In genomic region chr6:138821519-138821918, GRCh38 we compare ENCODE assay signal across 29 cellular contexts. TPM values are rescaled to one million over a fixed set of nuclear protein-coding genes. Genes with fewer than 3 reads are reported as not detected.
DNase-seq lines count a peak whose midpoint lies in the region; ATAC-seq and TF ChIP-seq lines count a peak whose summit lies in the region.
"Had no signal": no experiment of that assay in that cellular context is flagged by ENCODE, and none has a peak within 500 bp of the region (broad histone marks: within the 10 kb centered on the region; RNA-seq: fewer than 3 reads in every experiment).

No MANE protein-coding gene starts in this region.

- H3K27me3 Mint-ChIP-seq in MCF 10A (ENCODE audit: insufficient read depth, unreplicated experiment) = no peaks in the 10 kb centered on the region
- no peaks in the 10 kb centered on the region for H3K27me3 Mint-ChIP-seq in type B pancreatic cell
- H3K27me3 Mint-ChIP-seq: activated CD4-positive, alpha-beta T cell treated with anti-CD3 and anti-CD28 coated beads, Interleukin-2, amount 10 ng/mL, durations not matched to agents 7 days and 5 days; activated CD8-positive, alpha-beta memory T cell treated with anti-CD3 and anti-CD28 coated beads, Interleukin-2, amount 10 ng/mL, durations not matched to agents 7 days and 5 days; activated naive CD8-positive, alpha-beta T cell treated with anti-CD3 and anti-CD28 coated beads, Interleukin-2, amount 50 U/mL, for 24 hours had no signal

- POLR2A ChIA-PET in MCF 10A (lab: Yijun Ruan, JAX) = interaction anchor here (1.5 kb wide), 1 partner anchor 165 kb away, joined by 3 read pairs; no protein-coding TSS in a partner anchor

- 88% methylated on average over 4 of the region's 4 CpGs for WGBS in mammary epithelial cell (ENCODE audit: low coverage, missing lambda C conversion rate)

- BruUV-seq in mammary epithelial cell (replicated peaks; lab: Mats Ljungman, UMichigan) = no TSS peak
- BruUV-seq in MCF 10A (replicated peaks; lab: Mats Ljungman, UMichigan) = no TSS peak

- no peak overlapping the region for H3K9ac ChIP-seq in mammary epithelial cell (ENCODE audit: insufficient read depth, low read length)

- dilution Hi-C loops in mammary epithelial cell (cut with HindIII; ENCODE audit: low sequenced_read_pairs) = no loop called here

- H3K9me3 ChIP-seq in mammary epithelial cell (replicated peaks; ENCODE audit: insufficient read depth, low read length) = no peaks in the 10 kb centered on the region
- H3K9me3 ChIP-seq: MG63, mucosa of descending colon, tibial nerve had no signal

- H3K4me3 Mint-ChIP-seq in MCF 10A (ENCODE audit: unreplicated experiment) (no peak overlapping the region), type B pancreatic cell (no peak overlapping the region)
- H3K4me3 Mint-ChIP-seq: activated CD4-positive, alpha-beta T cell treated with anti-CD3 and anti-CD28 coated beads, Interleukin-2, amount 10 ng/mL, durations not matched to agents 7 days and 5 days; activated CD8-positive, alpha-beta memory T cell treated with anti-CD3 and anti-CD28 coated beads, Interleukin-2, amount 10 ng/mL, durations not matched to agents 7 days and 5 days; activated naive CD8-positive, alpha-beta T cell treated with anti-CD3 and anti-CD28 coated beads, Interleukin-2, amount 50 U/mL, for 24 hours; natural killer cell had no signal

- in situ Hi-C loops in mammary epithelial cell (cut with MboI; ENCODE audit: low sequenced_read_pairs in 2 of 2) = no loop called here

- peak overlapping the region; percentile 47 for H3K27ac ChIP-seq in mammary epithelial cell (ENCODE audit: insufficient read depth, low read depth, low read length)
- H3K27ac ChIP-seq: C4-2B, coronary artery, tibial nerve, WERI-Rb-1 had no signal

- H3K36me3 Mint-ChIP-seq in MCF 10A (ENCODE audit: insufficient read depth, unreplicated experiment) = no peaks in the 10 kb centered on the region
- H3K36me3 Mint-ChIP-seq in type B pancreatic cell = peaks cover 3% of the 10 kb centered on the region
- H3K36me3 Mint-ChIP-seq: activated CD8-positive, alpha-beta memory T cell treated with anti-CD3 and anti-CD28 coated beads, Interleukin-2, amount 10 ng/mL, durations not matched to agents 7 days and 5 days; natural killer cell had no signal

- peak overlapping the region; percentile 76 for H2AFZ ChIP-seq in mammary epithelial cell (ENCODE audit: low read depth, low read length)

- CTCF ChIA-PET in mammary epithelial cell (lab: Charles Lee; ENCODE audit: low non-redundant PET) = no interaction called here
- CTCF ChIA-PET in MCF 10A (lab: Yijun Ruan, JAX) = interaction anchor here (0.9 to 1.3 kb wide), 2 partner anchors 168 to 543 kb away, joined by 4 to 5 read pairs; no protein-coding TSS in a partner anchor

- ATAC-seq in GM19351 (IDR thresholded peaks at IDR 0.05; ENCODE audit: unreplicated experiment) (peak; percentile 18), GM19328 (IDR thresholded peaks at IDR 0.05; ENCODE audit: unreplicated experiment) (no peak)
- ATAC-seq: activated CD8-positive, alpha-beta memory T cell treated with anti-CD3 and anti-CD28 coated beads, Interleukin-2, amount 10 ng/mL, durations not matched to agents 7 days and 5 days; activated naive CD8-positive, alpha-beta T cell treated with anti-CD3 and anti-CD28 coated beads, Interleukin-2, amount 50 U/mL, for 24 hours; mucosa of descending colon; natural killer cell had no signal

- no peaks in the 10 kb centered on the region for H3K36me3 ChIP-seq in mammary epithelial cell (ENCODE audit: insufficient read depth, low read length)
- H3K36me3 ChIP-seq: MG63, tibial nerve, WERI-Rb-1 had no signal

- H3K4me2 ChIP-seq in mammary epithelial cell (ENCODE audit: insufficient read depth, low read depth, low read length) = no peak overlapping the region

- peaks cover 10% of the 10 kb centered on the region for H3K4me1 Mint-ChIP-seq in MCF 10A (ENCODE audit: insufficient read depth, unreplicated experiment)
- H3K4me1 Mint-ChIP-seq in type B pancreatic cell (ENCODE audit: unreplicated experiment) = peaks cover 17% of the 10 kb centered on the region
- H3K4me1 Mint-ChIP-seq: natural killer cell had no signal

- no peaks in the 10 kb centered on the region for H4K20me1 ChIP-seq in mammary epithelial cell (ENCODE audit: insufficient read depth, low read length)

- TF ChIP-seq CTCF in mammary epithelial cell (conservative IDR thresholded peaks at IDR 0.05 in 1 of 2, IDR thresholded peaks at IDR 0.05 in 1 of 2; ENCODE audit: extremely low read depth in 1 of 2, insufficient read depth in 1 of 2, low read depth in 1 of 2, low read length in 2 of 2) (no peak), MCF 10A (IDR thresholded peaks at IDR 0.05; ENCODE audit: unreplicated experiment) (no peak), type B pancreatic cell (conservative IDR thresholded peaks at IDR 0.05) (no peak)

- H3K4me1 ChIP-seq in mammary epithelial cell (ENCODE audit: insufficient read depth, low read length) = peaks cover 35% of the 10 kb centered on the region
- H3K4me1 ChIP-seq: tibial nerve had no signal

- H3K27me3 ChIP-seq in mammary epithelial cell (ENCODE audit: insufficient read depth, low read length) = no peaks in the 10 kb centered on the region
- H3K27me3 ChIP-seq: MG63, tibial nerve had no signal

- no peak overlapping the region for H3K4me3 ChIP-seq in mammary epithelial cell (replicated peaks in 1 of 3; ENCODE audit: insufficient read depth in 1 of 3, low read depth in 2 of 3, low read length in 3 of 3)
- H3K4me3 ChIP-seq: coronary artery, lung, MG63, mucosa of descending colon, tibial nerve had no signal

- no peaks in the 10 kb centered on the region for H3K79me2 ChIP-seq in mammary epithelial cell (ENCODE audit: insufficient read depth, low read length)

- no peak for DNase-seq in mammary epithelial cell
- DNase-seq in MCF 10A (ENCODE audit: unreplicated experiment) = no peak
- DNase-seq in NCI-H748 treated with DMSO at 0.1 percent for 48 hours (lab: John Stamatoyannopoulos, UW) = peak; percentile 86
- no peak for DNase-seq in type B pancreatic cell (ENCODE audit: extremely low spot score, unreplicated experiment)
- DNase-seq in Ammon's horn (ENCODE audit: low spot score) = no peak
- DNase-seq: activated CD4-positive, alpha-beta T cell treated with anti-CD3 and anti-CD28 coated beads, Interleukin-2, amount 10 ng/mL, durations not matched to agents 7 days and 5 days; activated CD8-positive, alpha-beta memory T cell treated with anti-CD3 and anti-CD28 coated beads, Interleukin-2, amount 10 ng/mL, durations not matched to agents 7 days and 5 days; activated naive CD4-positive, alpha-beta T cell; activated naive CD8-positive, alpha-beta T cell treated with anti-CD3 and anti-CD28 coated beads, Interleukin-2, amount 50 U/mL, for 24 hours; activated T-cell treated with anti-CD3 and anti-CD28 coated beads, Interleukin-2, amount 50 U/mL, for 48 hours; COR-L47; effector CD8-positive, alpha-beta T cell; hippocampal formation; KBM-7; MG63; mucosa of descending colon; natural killer cell; NCI-H1105 treated with DMSO at 0.1 percent for 48 hours; NCI-H446 treated with DMSO at 0.1 percent for 48 hours; stimulated activated CD4-positive, alpha-beta T cell treated with anti-CD3 and anti-CD28 coated beads, Interleukin-4, amount 100 ng/mL, for 24 hours; T-helper 9 cell; WERI-Rb-1 had no signal

- H3K27ac Mint-ChIP-seq in MCF 10A (ENCODE audit: low read depth, unreplicated experiment) (no peak overlapping the region), type B pancreatic cell (peak overlapping the region; percentile 97)
- H3K27ac Mint-ChIP-seq: activated CD4-positive, alpha-beta T cell treated with anti-CD3 and anti-CD28 coated beads, Interleukin-2, amount 10 ng/mL, durations not matched to agents 7 days and 5 days; activated CD8-positive, alpha-beta memory T cell treated with anti-CD3 and anti-CD28 coated beads, Interleukin-2, amount 10 ng/mL, durations not matched to agents 7 days and 5 days; activated naive CD8-positive, alpha-beta T cell treated with anti-CD3 and anti-CD28 coated beads, Interleukin-2, amount 50 U/mL, for 24 hours; natural killer cell had no signal

- intact Hi-C loops in mammary epithelial cell (cut with micrococcal nuclease) = no loop called here
- intact Hi-C loops in MCF 10A (cut with micrococcal nuclease) = no loop called here

- H3K9me3 Mint-ChIP-seq in MCF 10A (ENCODE audit: unreplicated experiment) = no peaks in the 10 kb centered on the region
- peaks cover 5% of the 10 kb centered on the region for H3K9me3 Mint-ChIP-seq in type B pancreatic cell
- H3K9me3 Mint-ChIP-seq: activated CD4-positive, alpha-beta T cell treated with anti-CD3 and anti-CD28 coated beads, Interleukin-2, amount 10 ng/mL, durations not matched to agents 7 days and 5 days; activated naive CD8-positive, alpha-beta T cell treated with anti-CD3 and anti-CD28 coated beads, Interleukin-2, amount 50 U/mL, for 24 hours; natural killer cell had no signal

RNA-seq across cellular contexts. Expression of gene ECT2L, which starts 25.6 kb away (rescaled TPM):
- under 1 TPM in 1 of 2 donors, not detected in 1; under 0.01 TPM for total RNA-seq in mammary epithelial cell
- polyA plus RNA-seq in mammary epithelial cell = not detected
- polyA minus RNA-seq in mammary epithelial cell = not detected
- total RNA-seq in MCF 10A (2022) = not detected in 2 replicates
- total RNA-seq in type B pancreatic cell (ENCODE audit: low replicate concordance) = 0.07 and 0.26 TPM in 2 replicates
- total RNA-seq: activated CD4-positive, alpha-beta T cell treated with anti-CD3 and anti-CD28 coated beads, Interleukin-2, amount 10 ng/mL, durations not matched to agents 7 days and 5 days; activated CD8-positive, alpha-beta memory T cell treated with anti-CD3 and anti-CD28 coated beads, Interleukin-2, amount 10 ng/mL, durations not matched to agents 7 days and 5 days; mucosa of descending colon; pulmonary artery endothelial cell had no signal

RNA-seq across cellular contexts. Expression of gene CCDC28A, which starts 48.0 kb away (rescaled TPM):
- 10 to 100 TPM in 1 of 2 donors, 1 to 10 TPM in 1; 7.3 to 10.3 TPM for total RNA-seq in mammary epithelial cell
- polyA plus RNA-seq in mammary epithelial cell = 6.4 TPM
- 1.2 TPM for polyA minus RNA-seq in mammary epithelial cell
- 14.8 and 15.8 TPM in 2 replicates for total RNA-seq in MCF 10A (2022)
- 7.5 and 12.0 TPM in 2 replicates for total RNA-seq in type B pancreatic cell (ENCODE audit: low replicate concordance)
